13 cellular contexts compared by ENCODE assay signal in genomic region chr2:71066856-71067255, GRCh38. TPM values are rescaled to one million over a fixed set of nuclear protein-coding genes. Genes with fewer than 3 reads are reported as not detected.
A peak's percentile ranks its signal among the peaks of the same experiment; 100 is the strongest.
DNase-seq lines count a peak whose midpoint lies in the region; ATAC-seq, FAIRE-seq and TF ChIP-seq lines count a peak whose summit lies in the region.
"Had no signal": no experiment of that assay in that cellular context is flagged by ENCODE, and none has a peak within 500 bp of the region (broad histone marks: within the 10 kb centered on the region; RNA-seq: fewer than 3 reads in every experiment).

No MANE protein-coding gene starts in this region.

- no TSS peak for BruUV-seq in GM12878 (replicated peaks; lab: Mats Ljungman, UMichigan)

- RAD21 ChIA-PET in GM12878 (lab: Charles Lee; ENCODE audit: unreplicated experiment), result interaction anchor here (0.6 to 5.8 kb wide), 4 partner anchors 18 to 809 kb away, joined by 3 to 77 read pairs (median 10); partner anchors contain the start of genes MCEE and MPHOSPH10

- peaks cover 8% of the 10 kb centered on the region for H3K36me3 Mint-ChIP-seq in activated CD4-positive, alpha-beta T cell treated with anti-CD3 and anti-CD28 coated beads for 36 hours (ENCODE audit: low read depth)
- H3K36me3 Mint-ChIP-seq in HFFc6 (ENCODE audit: low read depth), result peaks cover 9% of the 10 kb centered on the region
- peaks cover 5 to 29% of the 10 kb centered on the region in 2 donors for H3K36me3 Mint-ChIP-seq in stimulated activated naive B cell treated with anti-CD40 and anti-IgM and Interleukin-4, amounts not matched to agents 10 μg/mL and 1 μg/mL and 100 μg/mL, for 72 hours

- H3K9ac ChIP-seq in GM12878 (ENCODE audit: control insufficient read depth, insufficient read depth, low read length) (no peak overlapping the region), parathyroid adenoma (no peak overlapping the region)

- SMC1A ChIA-PET in GM12878 (lab: Charles Lee; ENCODE audit: uncharacterized antibody, unreplicated experiment), result interaction anchor here (0.6 to 7.6 kb wide), 4 partner anchors 18 to 69 kb away, joined by 3 to 93 read pairs (median 6); partner anchors contain the start of gene MPHOSPH10

- ATAC-seq in activated CD4-positive, alpha-beta T cell treated with anti-CD3 and anti-CD28 coated beads for 36 hours, result no peak
- ATAC-seq in GM12878, result no peak
- no peak for ATAC-seq in GM19463 (IDR thresholded peaks at IDR 0.05; ENCODE audit: unreplicated experiment)
- no peak for ATAC-seq in stimulated activated naive B cell treated with anti-CD40 and anti-IgM and Interleukin-4, amounts not matched to agents 10 μg/mL and 1 μg/mL and 100 μg/mL, for 72 hours (replicated peaks)
- ATAC-seq: PC-3 had no signal

- POLR2A ChIA-PET in activated CD4-positive, alpha-beta T cell treated with anti-CD3 and anti-CD28 coated beads for 36 hours (lab: Charles Lee), result interaction anchor here (1.1 kb wide), 1 partner anchor 268 kb away, joined by 3 read pairs; no protein-coding TSS in a partner anchor
- POLR2A ChIA-PET in GM12878 (lab: Charles Lee), result interaction anchor here (1.0 to 8.3 kb wide), 4 partner anchors 14 to 266 kb away, joined by 3 to 62 read pairs (median 6); partner anchors contain the start of genes MCEE and MPHOSPH10

- H3K4me2 ChIP-seq in GM12878 (ENCODE audit: control insufficient read depth, insufficient read depth) (peak overlapping the region; percentile 96), parathyroid adenoma (ENCODE audit: low read length) (no peak overlapping the region)

- intact Hi-C loops in activated CD4-positive, alpha-beta T cell treated with anti-CD3 and anti-CD28 coated beads for 36 hours (cut with DNase I, micrococcal nuclease), result loop anchor here in 1 of 2 experiments (5.0 kb wide), 2 partner anchors 90 to 775 kb away; partner anchors contain the start of genes ANKRD53 and SNRPG
- intact Hi-C loops in GM12878 (cut with micrococcal nuclease; ENCODE audit: unreplicated experiment), result loop anchor here (5.0 to 10.0 kb wide), 3 partner anchors 70 to 962 kb away; no protein-coding TSS in a partner anchor

- H3K4me1 ChIP-seq in GM12878 (ENCODE audit: control insufficient read depth, insufficient read depth, low read length) (peaks cover 52% of the 10 kb centered on the region), parathyroid adenoma (peaks cover 48% of the 10 kb centered on the region)

- H4K20me1 ChIP-seq in GM12878 (ENCODE audit: control insufficient read depth, insufficient read depth), result no peaks in the 10 kb centered on the region

- H3K9me3 ChIP-seq in GM12878 (replicated peaks; ENCODE audit: control insufficient read depth, insufficient read depth, low read length) (no peaks in the 10 kb centered on the region), parathyroid adenoma (ENCODE audit: control insufficient read depth, low read length) (no peaks in the 10 kb centered on the region)
- H3K9me3 ChIP-seq: tibial artery had no signal

- H3K4me3 ChIP-seq in GM12878 (peak overlapping the region; percentile 38; the same call in 1 of the 2 replicates), parathyroid adenoma (ENCODE audit: low read depth, low read length) (no peak overlapping the region), foreskin fibroblast (ENCODE audit: low read depth in 1 of 2, low read length in 2 of 2) (no peak overlapping the region)

- H2AFZ ChIP-seq in GM12878 (ENCODE audit: control insufficient read depth, low read depth, low read length) (no peak overlapping the region), parathyroid adenoma (no peak overlapping the region)

- peak overlapping the region; percentile 48 for H3K27ac Mint-ChIP-seq in activated CD4-positive, alpha-beta T cell treated with anti-CD3 and anti-CD28 coated beads for 36 hours
- no peak overlapping the region for H3K27ac Mint-ChIP-seq in HFFc6
- H3K27ac Mint-ChIP-seq in stimulated activated naive B cell treated with anti-CD40 and anti-IgM and Interleukin-4, amounts not matched to agents 10 μg/mL and 1 μg/mL and 100 μg/mL, for 72 hours, result no peak overlapping the region

- TF ChIP-seq RAD21 in GM12878 (IDR thresholded peaks at IDR 0.05; ENCODE audit: insufficient read depth, low read depth, low read length), result no peak

- no peaks in the 10 kb centered on the region for H3K27me3 ChIP-seq in GM12878 (replicated peaks in 1 of 2; ENCODE audit: control insufficient read depth in 2 of 2, insufficient read depth in 2 of 2, low read length in 1 of 2)
- no peaks in the 10 kb centered on the region for H3K27me3 ChIP-seq in parathyroid adenoma (ENCODE audit: control insufficient read depth, insufficient read depth, low read length)

- CTCF ChIA-PET in activated CD4-positive, alpha-beta T cell treated with anti-CD3 and anti-CD28 coated beads for 36 hours (lab: Charles Lee), result interaction anchor here (1.0 to 2.4 kb wide), 3 partner anchors 14 to 64 kb away, joined by 3 to 20 read pairs (median 8); partner anchors contain the start of genes MCEE and MPHOSPH10
- CTCF ChIA-PET in GM12878 (lab: Yijun Ruan, JAX), result interaction anchor here (0.9 to 5.5 kb wide), 5 partner anchors 17 to 264 kb away, joined by 3 to 39 read pairs (median 8); partner anchors contain the start of genes MCEE, MPHOSPH10 and ZNF638

- H3K36me3 ChIP-seq in GM12878 (ENCODE audit: control insufficient read depth in 2 of 2, insufficient read depth in 2 of 2, low read length in 1 of 2) (0 out of 4 replicates have a peak, but pooled peaks cover 0 to 5% of the 10 kb centered on the region in 2 experiments), parathyroid adenoma (ENCODE audit: control insufficient read depth, insufficient read depth, low read length) (no peaks in the 10 kb centered on the region)
- H3K36me3 ChIP-seq: tibial artery had no signal

- no peak for TF ChIP-seq EP300 in GM12878 (IDR thresholded peaks at IDR 0.05; ENCODE audit: borderline replicate concordance in 1 of 2, control insufficient read depth in 1 of 2, low read depth in 2 of 2, low read length in 2 of 2)

- 63% methylated on average over 3 of the region's 3 CpGs for WGBS in GM12878 (ENCODE audit: insufficient coverage, insufficient replicate concordance, low lambda C conversion rate, missing lambda C conversion rate)

- in situ Hi-C loops in GM12878 (cut with MboI), result loop anchor here (10.0 kb wide), 1 partner anchor 772 kb away; the partner anchor contains the start of gene SNRPG

- H3K4me3 Mint-ChIP-seq in activated CD4-positive, alpha-beta T cell treated with anti-CD3 and anti-CD28 coated beads for 36 hours, result peak overlapping the region; percentile 37
- peak overlapping the region; percentile 30; the same call in 1 of the 2 replicates for H3K4me3 Mint-ChIP-seq in HFFc6
- H3K4me3 Mint-ChIP-seq in stimulated activated naive B cell treated with anti-CD40 and anti-IgM and Interleukin-4, amounts not matched to agents 10 μg/mL and 1 μg/mL and 100 μg/mL, for 72 hours, result peak overlapping the region in 1 of 2 donors; percentile 93

- H3K79me2 ChIP-seq in GM12878 (ENCODE audit: control insufficient read depth, insufficient read depth, low read length) (peaks cover 50% of the 10 kb centered on the region), parathyroid adenoma (peaks cover 19% of the 10 kb centered on the region)

- TF ChIP-seq POLR2A in GM12878 (IDR thresholded peaks at IDR 0.05; ENCODE audit: low read depth, low read length), result no peak

- FAIRE-seq in GM12878 (lab: Jason Lieb, UNC), result no peak
- FAIRE-seq: A204.1 had no signal

- peaks cover 38% of the 10 kb centered on the region for H3K4me1 Mint-ChIP-seq in activated CD4-positive, alpha-beta T cell treated with anti-CD3 and anti-CD28 coated beads for 36 hours
- H3K4me1 Mint-ChIP-seq in HFFc6 (ENCODE audit: low read depth), result peaks cover 41% of the 10 kb centered on the region
- H3K4me1 Mint-ChIP-seq in stimulated activated naive B cell treated with anti-CD40 and anti-IgM and Interleukin-4, amounts not matched to agents 10 μg/mL and 1 μg/mL and 100 μg/mL, for 72 hours, result peaks cover 50 to 76% of the 10 kb centered on the region in 2 donors

- H3K9me3 Mint-ChIP-seq in activated CD4-positive, alpha-beta T cell treated with anti-CD3 and anti-CD28 coated beads for 36 hours (ENCODE audit: low read depth), result no peaks in the 10 kb centered on the region
- H3K9me3 Mint-ChIP-seq in HFFc6, result no peaks in the 10 kb centered on the region
- no peaks in the 10 kb centered on the region for H3K9me3 Mint-ChIP-seq in stimulated activated naive B cell treated with anti-CD40 and anti-IgM and Interleukin-4, amounts not matched to agents 10 μg/mL and 1 μg/mL and 100 μg/mL, for 72 hours

- H3K27ac ChIP-seq in GM12878 (ENCODE audit: control insufficient read depth, insufficient read depth) (peak overlapping the region; percentile 90), parathyroid adenoma (peak overlapping the region; percentile 99)

- TF ChIP-seq CTCF in HFFc6 (IDR thresholded peaks at IDR 0.05) (no peak), GM12878 (IDR thresholded peaks at IDR 0.05 in 2 of 3, conservative IDR thresholded peaks at IDR 0.05 in 1 of 3; ENCODE audit: control insufficient read depth in 2 of 3, extremely low read depth in 1 of 3, insufficient read depth in 1 of 3, low read depth in 3 of 3, low read length in 3 of 3) (no peak), parathyroid adenoma (IDR thresholded peaks at IDR 0.05) (no peak), foreskin fibroblast (IDR thresholded peaks at IDR 0.05; ENCODE audit: low read depth, low read length) (no peak)

- DNase-seq in activated CD4-positive, alpha-beta T cell treated with anti-CD3 and anti-CD28 coated beads for 36 hours, result no peak
- no peak for DNase-seq in activated CD4-positive, alpha-beta T cell treated with anti-CD3 and anti-CD28 coated beads for 1 hour
- DNase-seq in HFFc6 (no peak), GM12878 (ENCODE audit: low read depth, low spot score) (no peak), foreskin fibroblast (no peak)
- DNase-seq in stimulated activated naive B cell treated with anti-CD40 and anti-IgM and Interleukin-4, amounts not matched to agents 10 μg/mL and 1 μg/mL and 100 μg/mL, for 72 hours, result no peak
- DNase-seq: DMS 273 treated with DMSO at 0.1 percent for 48 hours, NCI-H2227 treated with DMSO at 0.1 percent for 48 hours, PC-3, tibial artery had no signal

- H3K27me3 Mint-ChIP-seq in activated CD4-positive, alpha-beta T cell treated with anti-CD3 and anti-CD28 coated beads for 36 hours, result no peaks in the 10 kb centered on the region
- peaks cover 12% of the 10 kb centered on the region for H3K27me3 Mint-ChIP-seq in HFFc6 (ENCODE audit: insufficient read depth)
- no peaks in the 10 kb centered on the region for H3K27me3 Mint-ChIP-seq in stimulated activated naive B cell treated with anti-CD40 and anti-IgM and Interleukin-4, amounts not matched to agents 10 μg/mL and 1 μg/mL and 100 μg/mL, for 72 hours

RNA-seq across cellular contexts. Expression of gene NAGK, which starts 1.6 kb away (rescaled TPM):
- 10 to 100 TPM; 39.7 to 40.6 TPM for total RNA-seq in activated CD4-positive, alpha-beta T cell treated with anti-CD3 and anti-CD28 coated beads for 36 hours
- 100 to 1,000 TPM in 3 of 6 experiments, 10 to 100 TPM in 3; 97.3 to 121 (median 101) TPM for total RNA-seq in HFFc6 (2021; fragmentation: NEBNext Ultra II Directional; extraction: Animal tissue kit (Norgen Biotek cat#: 25700))
- total RNA-seq in GM12878 (2013; cell fraction: nucleolus; rRNA removed), result 110 and 119 TPM in 2 replicates
- total RNA-seq in GM12878 (2014; rRNA removed) (110 and 116 TPM in 2 replicates), GM12878 (2014; rRNA removed; fragmentation: Illumina TruSeq; extraction: Trizol) (67.7 and 74.4 TPM in 2 replicates), GM12878 (2021) (123 and 135 TPM in 2 replicates)
- polyA plus RNA-seq in GM12878 (2011; ENCODE audit: low read depth), result 97.8 TPM
- polyA plus RNA-seq in GM12878 (2011; rRNA removed) (65.3 and 85.5 TPM in 2 replicates), GM12878 (2014; fragmentation: Illumina TruSeq; extraction: Trizol) (71.3 and 115 TPM in 2 replicates), GM12878 (2014; fragmentation: Nextera tagmentation; extraction: Ambion mirVana) (10 to 100 TPM; 67.8 to 72.5 TPM), GM12878 (2014; rRNA removed) (131 and 137 TPM in 2 replicates), GM12878 (2016; fragmentation: Nextera tagmentation; extraction: Ambion mirVana) (100 to 1,000 TPM; 121 to 122 TPM)
- polyA plus RNA-seq in GM12878 (2011; cell fraction: cytosol; rRNA removed), result 99.7 and 115 TPM in 2 replicates
- polyA plus RNA-seq in GM12878 (2011; cell fraction: nucleus; rRNA removed), result 174 and 177 TPM in 2 replicates
- 147 and 163 TPM in 2 replicates for polyA plus RNA-seq in GM12878 (2012)
- polyA minus RNA-seq in GM12878 (2011; rRNA and poly(A)+ RNA removed), result 64.8 and 73.5 TPM in 2 replicates
- 14.8 and 22.1 TPM in 2 replicates for polyA minus RNA-seq in GM12878 (2011; cell fraction: cytosol; rRNA and poly(A)+ RNA removed)
- polyA minus RNA-seq in GM12878 (2011; cell fraction: nucleus; rRNA and poly(A)+ RNA removed), result 70.4 and 127 TPM in 2 replicates
